9 cellular contexts compared by ENCODE assay signal in genomic region chr3:43856761-43857160, GRCh38.
"Had no signal": no experiment of that assay in that cellular context is flagged by ENCODE, and none has a peak within 500 bp of the region (broad histone marks: within the 10 kb centered on the region; RNA-seq: fewer than 3 reads in every experiment).

No MANE protein-coding gene starts in this region.

- H3K4me3 Mint-ChIP-seq: H9 had no signal

- H3K27ac Mint-ChIP-seq: H9 had no signal

- H3K4me3 ChIP-seq: GM23248, K562 had no signal

- DNase-seq: GM23248, GOT3, HCEC 1CT, KG1 had no signal

- H3K27ac ChIP-seq: GM23248, HL-60 had no signal

- FAIRE-seq: H54, HepG2, K562 had no signal

- H3K9ac ChIP-seq: GM23248 had no signal

- ATAC-seq: HepG2, K562 had no signal

- H3K9me3 Mint-ChIP-seq: H9 had no signal
